ENCODE assay signal across 8 cellular contexts in the genomic region with DNA sequence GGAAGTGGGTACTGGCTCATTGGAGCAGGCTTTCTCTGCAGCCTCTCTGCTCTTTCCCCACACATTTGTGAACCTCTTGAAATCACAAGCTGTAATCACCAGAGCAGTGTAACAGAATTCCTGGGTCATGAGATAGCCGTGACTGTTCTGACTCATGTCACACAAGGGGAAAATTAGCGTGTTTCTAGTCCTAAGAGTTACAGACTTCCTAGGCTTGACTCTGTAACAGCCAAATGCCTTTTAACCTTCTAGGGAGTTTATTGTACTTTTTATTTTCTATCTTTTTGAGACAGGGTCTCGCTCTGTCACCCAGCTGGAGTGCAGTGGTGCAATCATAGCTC. TPM values are rescaled to one million over a fixed set of nuclear protein-coding genes. Genes with fewer than 3 reads are reported as not detected.
DNase-seq lines count a peak whose midpoint lies in the region; ATAC-seq, FAIRE-seq and TF ChIP-seq lines count a peak whose summit lies in the region.

No MANE protein-coding gene starts in this region.

- peak in 1 of 3 donors; percentile 47 for DNase-seq in Peyer's patch
- DNase-seq in fibroblast of pulmonary artery (ENCODE audit: low read depth) = peak; percentile 92
- DNase-seq in renal cortical epithelial cell (ENCODE audit: low read depth) = peak; percentile 99
- no peak for DNase-seq in NK-92 (lab: John Stamatoyannopoulos, UW; ENCODE audit: unreplicated experiment)
- DNase-seq in GM12892 (ENCODE audit: insufficient read length) = no peak
- DNase-seq in retina = no peak

- H3K27ac ChIP-seq in Peyer's patch = peak overlapping the region; percentile 2 to 76 (median 52)

- no peaks in the 10 kb centered on the region for H3K9me3 ChIP-seq in Peyer's patch

- H3K4me3 ChIP-seq in Peyer's patch (no peak overlapping the region), fibroblast of pulmonary artery (replicated peaks; ENCODE audit: low read depth, low read length) (no peak overlapping the region)

- TF ChIP-seq CTCF in Peyer's patch (IDR thresholded peaks at IDR 0.05) (no peak), fibroblast of pulmonary artery (IDR thresholded peaks at IDR 0.05; ENCODE audit: low read length, missing control alignments) (no peak)

- peaks cover 0 to 44% (median 3%) of the 10 kb centered on the region in 4 donors for H3K4me1 ChIP-seq in Peyer's patch

- no peak for FAIRE-seq in GM12892 (lab: Jason Lieb, UNC)

- H3K36me3 ChIP-seq in Peyer's patch = no peaks in the 10 kb centered on the region

- no peaks in the 10 kb centered on the region for H3K27me3 ChIP-seq in Peyer's patch

- TF ChIP-seq POLR2A in Peyer's patch (IDR thresholded peaks at IDR 0.05) (no peak), GM12892 (IDR thresholded peaks at IDR 0.05; ENCODE audit: low read depth, low read length) (no peak)

- peak; percentile 48 for ATAC-seq in GM21576 (IDR thresholded peaks at IDR 0.05; ENCODE audit: unreplicated experiment)
- ATAC-seq in HG02642 (IDR thresholded peaks at IDR 0.05; ENCODE audit: poor library complexity, unreplicated experiment) = no peak

RNA-seq across cellular contexts. Expression of gene TRAK1, which starts 54.7 kb away (rescaled TPM):
- 100 to 1,000 TPM in 3 of 4 donors, 10 to 100 TPM in 1; 96.2 to 283 (median 125) TPM for total RNA-seq in Peyer's patch
- total RNA-seq in renal cortical epithelial cell = 26.4 and 84.4 TPM in 2 replicates
- polyA plus RNA-seq in GM12892 (2012; ENCODE audit: missing spikeins) = 20.9 TPM

Comparison
In these comparisons a context has a peak if more than half of its experiments do, and no peak if none do; other contexts are left out.
1. DNase-seq: peak in fibroblast of pulmonary artery (single experiment) and renal cortical epithelial cell (single experiment); none in NK-92 (single experiment), GM12892 (single experiment) and retina (single experiment).